Comparison of ENCODE assay signal across 22 cellular contexts in the genomic region with DNA sequence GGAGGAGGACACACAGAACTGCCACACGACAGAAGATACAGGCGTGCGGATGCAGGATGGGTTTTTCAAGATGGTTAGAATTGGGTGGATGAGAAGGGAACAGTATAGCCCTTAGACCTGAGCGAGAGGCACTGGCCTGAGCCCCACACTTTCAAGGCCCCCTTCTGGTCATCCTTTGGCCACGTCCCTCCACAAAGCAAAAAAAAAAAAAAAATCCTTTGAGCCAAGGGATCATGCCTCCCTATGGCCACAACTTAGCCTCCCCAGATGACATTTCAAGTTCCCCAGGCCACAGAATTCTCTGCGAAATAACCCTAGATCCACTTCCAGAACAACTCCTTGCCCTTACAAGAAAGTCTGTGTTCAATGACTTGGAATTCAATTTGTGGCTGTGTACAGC. TPM values are rescaled to one million over a fixed set of nuclear protein-coding genes. Genes with fewer than 3 reads are reported as not detected.
"Had no signal": no experiment of that assay in that cellular context is flagged by ENCODE, and none has a peak within 500 bp of the region (broad histone marks: within the 10 kb centered on the region; RNA-seq: fewer than 3 reads in every experiment).

No MANE protein-coding gene starts in this region.

- H3K4me3 Mint-ChIP-seq: activated CD4-positive, alpha-beta memory T cell treated with anti-CD3 and anti-CD28 coated beads, Interleukin-2, amount 10 ng/mL, durations not matched to agents 7 days and 5 days; activated naive CD4-positive, alpha-beta T cell treated with anti-CD3 and anti-CD28 coated beads, Interleukin-2, amount 10 ng/mL, durations not matched to agents 7 days and 5 days; activated T-cell treated with anti-CD3 and anti-CD28 coated beads, Interleukin-2, amount 50 U/mL, for 72 hours; immature natural killer cell; naive B cell; T-helper 1 cell treated with Interleukin-12 subunit alpha and Interleukin-12 subunit beta and Interleukin-4 antibody, amounts not matched to agents 30 μg/mL and 1 μg/mL, for 36 hours had no signal

- ATAC-seq: activated T-cell treated with anti-CD3 and anti-CD28 coated beads, Interleukin-2, amount 50 U/mL, for 72 hours; left lobe of liver had no signal

- H3K27me3 ChIP-seq: cardiac muscle cell, upper lobe of left lung had no signal

- H3K9me3 ChIP-seq: heart right ventricle, spleen, thoracic aorta, upper lobe of left lung had no signal

- H3K27ac ChIP-seq: cardiac muscle cell, epithelial cell of prostate, spleen, thoracic aorta, upper lobe of left lung had no signal

- DNase-seq: activated CD4-positive, alpha-beta memory T cell treated with anti-CD3 and anti-CD28 coated beads, Interleukin-2, amount 10 ng/mL, durations not matched to agents 7 days and 5 days; activated CD4-positive, alpha-beta T cell treated with anti-CD3 and anti-CD28 coated beads for 48 hours; activated effector memory CD4-positive, alpha-beta T cell treated with Interleukin-2 at 50 U/mL for 16 hours; activated naive CD4-positive, alpha-beta T cell treated with anti-CD3 and anti-CD28 coated beads, Interleukin-2, amount 10 ng/mL, durations not matched to agents 7 days and 5 days; activated T-cell treated with anti-CD3 and anti-CD28 coated beads, Interleukin-2, amount 50 U/mL, for 72 hours; amygdala; cortex of kidney; immature natural killer cell; naive B cell; retina; spleen; stimulated activated CD4-positive, alpha-beta T cell treated with anti-CD3 and anti-CD28 coated beads, Interleukin-4, amount 100 ng/mL, for 1 hour; stimulated activated naive CD4-positive, alpha-beta T cell; upper lobe of left lung had no signal

- H3K36me3 ChIP-seq: cardiac muscle cell, heart right ventricle, spleen, thoracic aorta, upper lobe of left lung had no signal

- H3K27ac Mint-ChIP-seq: activated CD4-positive, alpha-beta memory T cell treated with anti-CD3 and anti-CD28 coated beads, Interleukin-2, amount 10 ng/mL, durations not matched to agents 7 days and 5 days; activated naive CD4-positive, alpha-beta T cell treated with anti-CD3 and anti-CD28 coated beads, Interleukin-2, amount 10 ng/mL, durations not matched to agents 7 days and 5 days; activated T-cell treated with anti-CD3 and anti-CD28 coated beads, Interleukin-2, amount 50 U/mL, for 72 hours; immature natural killer cell; progenitor cell of endocrine pancreas; T-helper 1 cell treated with Interleukin-12 subunit alpha and Interleukin-12 subunit beta and Interleukin-4 antibody, amounts not matched to agents 30 μg/mL and 1 μg/mL, for 36 hours had no signal

- H3K4me3 ChIP-seq: cardiac muscle cell, heart right ventricle, lung, spleen, thoracic aorta, upper lobe of left lung had no signal

- H3K36me3 Mint-ChIP-seq: activated naive CD4-positive, alpha-beta T cell treated with anti-CD3 and anti-CD28 coated beads, Interleukin-2, amount 10 ng/mL, durations not matched to agents 7 days and 5 days; immature natural killer cell; naive B cell had no signal

- H3K4me1 Mint-ChIP-seq: activated CD4-positive, alpha-beta memory T cell treated with anti-CD3 and anti-CD28 coated beads, Interleukin-2, amount 10 ng/mL, durations not matched to agents 7 days and 5 days; activated naive CD4-positive, alpha-beta T cell treated with anti-CD3 and anti-CD28 coated beads, Interleukin-2, amount 10 ng/mL, durations not matched to agents 7 days and 5 days; immature natural killer cell; naive B cell had no signal

- H3K4me1 ChIP-seq: spleen, upper lobe of left lung had no signal

- H3K9me3 Mint-ChIP-seq: activated CD4-positive, alpha-beta memory T cell treated with anti-CD3 and anti-CD28 coated beads, Interleukin-2, amount 10 ng/mL, durations not matched to agents 7 days and 5 days; activated naive CD4-positive, alpha-beta T cell treated with anti-CD3 and anti-CD28 coated beads, Interleukin-2, amount 10 ng/mL, durations not matched to agents 7 days and 5 days; activated T-cell treated with anti-CD3 and anti-CD28 coated beads, Interleukin-2, amount 50 U/mL, for 72 hours; immature natural killer cell; naive B cell; T-helper 1 cell treated with Interleukin-12 subunit alpha and Interleukin-12 subunit beta and Interleukin-4 antibody, amounts not matched to agents 30 μg/mL and 1 μg/mL, for 36 hours had no signal

RNA-seq across cellular contexts. Expression of gene ELOVL2, which starts 30.4 kb away (rescaled TPM):
- total RNA-seq: activated CD4-positive, alpha-beta memory T cell treated with anti-CD3 and anti-CD28 coated beads, Interleukin-2, amount 10 ng/mL, durations not matched to agents 7 days and 5 days; spleen had no signal
- polyA plus RNA-seq: cardiac muscle cell, immature natural killer cell had no signal
